21 cellular contexts compared by ENCODE assay signal in genomic region chr10:129046074-129046681, GRCh38.
DNase-seq lines count a peak whose midpoint lies in the region; ATAC-seq and TF ChIP-seq lines count a peak whose summit lies in the region.
"Had no signal": no experiment of that assay in that cellular context is flagged by ENCODE, and none has a peak within 500 bp of the region (broad histone marks: within the 10 kb centered on the region; RNA-seq: fewer than 3 reads in every experiment).

No MANE protein-coding gene starts in this region.

- H4K8ac ChIP-seq in mesenchymal stem cell (ENCODE audit: low read length), result no peak overlapping the region
- H4K8ac ChIP-seq in mesendoderm (ENCODE audit: low read depth, low read length), result no peak overlapping the region

- H2BK5ac ChIP-seq in mesenchymal stem cell (ENCODE audit: low read depth, low read length, poor library complexity, severe bottlenecking), result no peak overlapping the region
- H2BK5ac ChIP-seq in mesendoderm (ENCODE audit: low read length), result no peak overlapping the region

- H3K4me2 ChIP-seq in mesenchymal stem cell (ENCODE audit: low read length, poor library complexity, severe bottlenecking) (no peak overlapping the region), skeletal muscle satellite cell (ENCODE audit: low read length) (peak overlapping the region; percentile 10), mesendoderm (ENCODE audit: low read length) (no peak overlapping the region)
- H3K4me2 ChIP-seq: PC-9 had no signal

- 61 to 66% (median 66%) methylated on average over 26 of the region's 26 CpGs for WGBS in heart left ventricle, 4 donors
- WGBS in mesenchymal stem cell, result 93% methylated on average over 26 of the region's 26 CpGs
- no CpG with 5 or more reads among the region's 26 CpGs for WGBS in mesendoderm (ENCODE audit: extremely low coverage, insufficient coverage, low lambda C conversion rate)

- no peak for TF ChIP-seq CTCF in coronary artery (IDR thresholded peaks at IDR 0.05)
- TF ChIP-seq CTCF in heart left ventricle (IDR thresholded peaks at IDR 0.05), result no peak

- H2AK5ac ChIP-seq in mesenchymal stem cell (ENCODE audit: low read length, severe bottlenecking) (no peak overlapping the region), mesendoderm (ENCODE audit: low read length) (no peak overlapping the region)

- H3K4ac ChIP-seq in mesenchymal stem cell (ENCODE audit: low read depth in 1 of 2, low read length in 2 of 2) (no peak overlapping the region), mesendoderm (ENCODE audit: low read depth, low read length) (no peak overlapping the region)

- H3K9ac ChIP-seq in mesenchymal stem cell (ENCODE audit: low read length) (peak overlapping the region; percentile 49), skeletal muscle satellite cell (ENCODE audit: low read depth, low read length) (no peak overlapping the region), mesendoderm (ENCODE audit: low read length) (no peak overlapping the region)

- no peak overlapping the region for H4K5ac ChIP-seq in mesendoderm (ENCODE audit: low read length)

- H3K27ac ChIP-seq in coronary artery (no peak overlapping the region), heart left ventricle (peak overlapping the region in 5 of 12 donors; percentile 17 to 57 (median 34)), mesenchymal stem cell (ENCODE audit: low read length, poor library complexity, severe bottlenecking) (no peak overlapping the region), substantia nigra (ENCODE audit: low read depth, low read length, poor library complexity, severe bottlenecking) (no peak overlapping the region), mesendoderm (ENCODE audit: low read depth, low read length) (no peak overlapping the region)
- H3K27ac ChIP-seq: lower lobe of right lung, PC-9, sigmoid colon, thyroid gland had no signal

- TF ChIP-seq POLR2A in heart left ventricle (IDR thresholded peaks at IDR 0.05), result no peak

- no peak overlapping the region for H3K56ac ChIP-seq in mesendoderm (ENCODE audit: low read length)

- peak overlapping the region; percentile 59 for H3K4me3 ChIP-seq in coronary artery
- H3K4me3 ChIP-seq in heart left ventricle, result peak overlapping the region in 9 of 12 donors; percentile 8 to 46 (median 31)
- H3K4me3 ChIP-seq in mesenchymal stem cell (ENCODE audit: insufficient read depth in 1 of 2, low read depth in 1 of 2, low read length in 2 of 2), result peak overlapping the region in 1 of 2 experiments; percentile 74
- no peak overlapping the region for H3K4me3 ChIP-seq in skeletal muscle satellite cell (ENCODE audit: low read length)
- H3K4me3 ChIP-seq in mesendoderm (ENCODE audit: low read length), result no peak overlapping the region
- H3K4me3 ChIP-seq: lower lobe of right lung, PC-9, sigmoid colon, thyroid gland had no signal

- H3K9me3 ChIP-seq in heart left ventricle (no peaks in the 10 kb centered on the region), mesenchymal stem cell (ENCODE audit: control insufficient read depth, low read length) (no peaks in the 10 kb centered on the region), skeletal muscle satellite cell (replicated peaks; ENCODE audit: low read length) (no peaks in the 10 kb centered on the region)
- H3K9me3 ChIP-seq: lower lobe of right lung, sigmoid colon, thyroid gland had no signal

- peaks cover 0 to 15% (median 0%) of the 10 kb centered on the region in 12 donors for H3K4me1 ChIP-seq in heart left ventricle
- peaks cover 5% of the 10 kb centered on the region for H3K4me1 ChIP-seq in mesenchymal stem cell (ENCODE audit: control insufficient read depth, insufficient read depth, low read depth, low read length)
- peaks cover 3% of the 10 kb centered on the region for H3K4me1 ChIP-seq in skeletal muscle satellite cell (ENCODE audit: control insufficient read depth, insufficient read depth, low read length)
- no peaks in the 10 kb centered on the region for H3K4me1 ChIP-seq in mesendoderm (ENCODE audit: control insufficient read depth, low read depth, low read length)
- H3K4me1 ChIP-seq: lower lobe of right lung, sigmoid colon had no signal

- H2AFZ ChIP-seq in mesenchymal stem cell (ENCODE audit: low read depth, low read length), result no peak overlapping the region
- H2AFZ ChIP-seq: PC-9 had no signal

- no peak overlapping the region for H2BK12ac ChIP-seq in mesenchymal stem cell (ENCODE audit: low read length in 2 of 2)

- H3K23ac ChIP-seq in mesenchymal stem cell (ENCODE audit: low read length in 2 of 2) (no peak overlapping the region), mesendoderm (ENCODE audit: low read length) (no peak overlapping the region)

- H3K27me3 ChIP-seq in heart left ventricle (peaks cover 0 to 4% (median 0%) of the 10 kb centered on the region in 9 donors), mesenchymal stem cell (ENCODE audit: control insufficient read depth in 1 of 2, insufficient read depth in 1 of 2, low read length in 2 of 2) (no peaks in the 10 kb centered on the region), skeletal muscle satellite cell (ENCODE audit: control insufficient read depth, insufficient read depth, low read length) (no peaks in the 10 kb centered on the region), mesendoderm (ENCODE audit: insufficient read depth, low read length, poor library complexity) (no peaks in the 10 kb centered on the region)
- H3K27me3 ChIP-seq: thyroid gland had no signal

- peak in 3 of 4 donors; percentile 34 to 63 (median 36) for ATAC-seq in heart left ventricle
- ATAC-seq: activated CD4-positive, alpha-beta T cell treated with anti-CD3 and anti-CD28 coated beads for 36 hours; activated T-cell treated with anti-CD3 and anti-CD28 coated beads, Interleukin-2, amount 50 U/mL, for 72 hours; CD8-positive, alpha-beta T cell; esophagus mucosa; lower lobe of right lung had no signal

- no peaks in the 10 kb centered on the region for H3K36me3 ChIP-seq in heart left ventricle
- no peaks in the 10 kb centered on the region for H3K36me3 ChIP-seq in mesenchymal stem cell (ENCODE audit: control insufficient read depth in 1 of 2, insufficient read depth in 2 of 2, low read depth in 1 of 2, low read length in 2 of 2)
- H3K36me3 ChIP-seq in skeletal muscle satellite cell (ENCODE audit: insufficient read depth, low read length), result no peaks in the 10 kb centered on the region
- no peaks in the 10 kb centered on the region for H3K36me3 ChIP-seq in mesendoderm (ENCODE audit: control insufficient read depth, insufficient read depth, low read length)
- H3K36me3 ChIP-seq: lower lobe of right lung, sigmoid colon, thyroid gland had no signal

- no peak overlapping the region for H4K91ac ChIP-seq in mesenchymal stem cell (ENCODE audit: low read length)

- no peak overlapping the region for H2BK15ac ChIP-seq in mesenchymal stem cell (ENCODE audit: low read depth, poor library complexity, severe bottlenecking)
- H2BK15ac ChIP-seq in mesendoderm (replicated peaks; ENCODE audit: low read depth), result no peak overlapping the region

- H3K79me1 ChIP-seq in mesenchymal stem cell (replicated peaks; ENCODE audit: low read length, poor library complexity, severe bottlenecking) (no peaks in the 10 kb centered on the region), mesendoderm (ENCODE audit: low read length) (no peaks in the 10 kb centered on the region)

- no peaks in the 10 kb centered on the region for H3K79me2 ChIP-seq in mesendoderm (ENCODE audit: control insufficient read depth, insufficient read depth, low read length)

- H2BK120ac ChIP-seq in mesenchymal stem cell (ENCODE audit: low read depth, low read length) (no peak overlapping the region), mesendoderm (ENCODE audit: low read depth, low read length) (no peak overlapping the region)

- DNase-seq in coronary artery (ENCODE audit: low spot score) (no peak), heart left ventricle (peak in 2 of 5 donors; percentile 29 to 40), mesenchymal stem cell (no peak), substantia nigra (lab: John Stamatoyannopoulos, UW) (no peak), hippocampal formation (lab: John Stamatoyannopoulos, UW) (no peak), mesendoderm (no peak)
- DNase-seq in activated CD8-positive, alpha-beta memory T cell treated with anti-CD3 and anti-CD28 coated beads, Interleukin-2, amount 50 U/mL, for 4 hours, result no peak
- DNase-seq: activated CD4-positive, alpha-beta T cell treated with anti-CD3 and anti-CD28 coated beads for 36 hours; activated naive CD4-positive, alpha-beta T cell treated with anti-CD3 and anti-CD28 coated beads, Interleukin-2, amount 10 ng/mL, durations not matched to agents 7 days and 5 days; activated T-cell treated with anti-CD3 and anti-CD28 coated beads, Interleukin-2, amount 50 U/mL, for 72 hours; CD8-positive, alpha-beta T cell; effector CD8-positive, alpha-beta T cell; lower lobe of right lung; NCI-H1105; NCI-H2081; PC-9; sigmoid colon; T-helper 1 cell had no signal

- intact Hi-C loops in heart left ventricle (cut with DNase I), result loop anchor here in 2 of 10 donors (10.0 kb wide), 2 partner anchors 209 to 659 kb away; no protein-coding TSS in a partner anchor

- H3K18ac ChIP-seq in mesenchymal stem cell (ENCODE audit: low read depth in 1 of 2, low read length in 2 of 2) (no peak overlapping the region), mesendoderm (ENCODE audit: low read length) (no peak overlapping the region)

- no peak overlapping the region for H3K14ac ChIP-seq in mesenchymal stem cell (ENCODE audit: low read length in 2 of 2)

Comparison
In these comparisons a context has a peak if more than half of its experiments do, and no peak if none do; other contexts are left out.
1. H3K4me3 ChIP-seq: peak in coronary artery (single experiment) and heart left ventricle (9 of 12); none in skeletal muscle satellite cell (single experiment) and mesendoderm (single experiment).